ENCODE assay signal across 23 cellular contexts in the genomic region with DNA sequence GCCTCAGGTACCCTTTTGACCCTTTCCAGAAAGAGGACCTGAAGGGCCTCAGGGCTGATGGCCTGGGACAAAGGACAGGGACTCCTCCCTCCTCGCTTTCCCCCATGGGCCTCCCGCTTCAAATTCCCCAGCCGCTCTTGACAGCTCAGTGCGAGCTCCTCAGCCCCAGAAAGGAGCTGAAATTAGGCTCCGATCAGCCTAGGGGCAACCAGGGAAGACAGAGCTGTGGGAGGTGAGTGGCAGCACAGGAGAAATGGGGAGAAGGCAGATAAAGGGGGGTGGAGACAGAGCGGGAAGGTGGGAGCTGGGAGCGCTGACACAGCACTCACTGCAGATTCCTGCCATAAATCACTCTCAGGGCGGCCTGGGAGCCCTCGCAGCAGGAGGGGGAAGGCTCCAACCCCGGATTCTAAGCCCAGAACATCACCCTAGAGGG. TPM values are rescaled to one million over a fixed set of nuclear protein-coding genes. Genes with fewer than 3 reads are reported as not detected.
DNase-seq lines count a peak whose midpoint lies in the region; ATAC-seq and TF ChIP-seq lines count a peak whose summit lies in the region.
"Had no signal": no experiment of that assay in that cellular context is flagged by ENCODE, and none has a peak within 500 bp of the region (broad histone marks: within the 10 kb centered on the region; RNA-seq: fewer than 3 reads in every experiment).

No MANE protein-coding gene starts in this region.

- H3K4me2 ChIP-seq in trophoblast cell (ENCODE audit: low read length), result peak overlapping the region; percentile 30

- H3K14ac ChIP-seq in trophoblast cell (ENCODE audit: low read length), result no peak overlapping the region

- peaks cover 21% of the 10 kb centered on the region for H3K4me1 Mint-ChIP-seq in WTC11
- H3K4me1 Mint-ChIP-seq in naive thymus-derived CD4-positive, alpha-beta T cell, result no peaks in the 10 kb centered on the region
- H3K4me1 Mint-ChIP-seq: activated CD4-positive, alpha-beta T cell treated with anti-CD3 and anti-CD28 coated beads, Interleukin-2, amount 10 ng/mL, durations not matched to agents 7 days and 5 days; activated naive CD8-positive, alpha-beta T cell treated with anti-CD3 and anti-CD28 coated beads for 36 hours; activated T-helper 17 cell treated with anti-CD3 and anti-CD28 coated beads, Interleukin-2, amount 50 U/mL, for 72 hours; CD4-positive, CD25-positive, alpha-beta regulatory T cell; memory B cell; naive thymus-derived CD8-positive, alpha-beta T cell; stimulated activated memory B cell treated with anti-CD40 and anti-IgM and Interleukin-4, amounts not matched to agents 10 μg/mL and 1 μg/mL and 100 μg/mL, for 72 hours had no signal

- TF ChIP-seq EP300 in tibial nerve (IDR thresholded peaks at IDR 0.05), result no peak

- H4K12ac ChIP-seq in trophoblast cell (ENCODE audit: low read depth, low read length), result no peak overlapping the region

- H3K9me3 ChIP-seq in trophoblast cell (ENCODE audit: insufficient read depth, low read depth, low read length), result no peaks in the 10 kb centered on the region
- H3K9me3 ChIP-seq in naive thymus-derived CD4-positive, alpha-beta T cell (ENCODE audit: control insufficient read depth in 2 of 3, low read length in 3 of 3), result no peaks in the 10 kb centered on the region
- no peaks in the 10 kb centered on the region for H3K9me3 ChIP-seq in tibial nerve
- H3K9me3 ChIP-seq: HAP-1, MG63 had no signal

- H3K4me3 ChIP-seq in trophoblast cell (ENCODE audit: low read depth, low read length) (no peak overlapping the region), tibial nerve (no peak overlapping the region)
- no peak overlapping the region for H3K4me3 ChIP-seq in naive thymus-derived CD4-positive, alpha-beta T cell (ENCODE audit: low read length)
- H3K4me3 ChIP-seq: HAP-1, MG63, skin epidermis had no signal

- H2BK120ac ChIP-seq in trophoblast cell (ENCODE audit: insufficient read depth, low read length, poor library complexity), result peak overlapping the region; percentile 27

- H3K4me3 Mint-ChIP-seq in WTC11, result peak overlapping the region; percentile 34; the same call in 1 of the 2 replicates
- no peak overlapping the region for H3K4me3 Mint-ChIP-seq in naive thymus-derived CD4-positive, alpha-beta T cell
- H3K4me3 Mint-ChIP-seq: activated CD4-positive, alpha-beta T cell treated with anti-CD3 and anti-CD28 coated beads, Interleukin-2, amount 10 ng/mL, durations not matched to agents 7 days and 5 days; activated naive CD8-positive, alpha-beta T cell treated with anti-CD3 and anti-CD28 coated beads for 36 hours; activated T-helper 17 cell treated with anti-CD3 and anti-CD28 coated beads, Interleukin-2, amount 50 U/mL, for 72 hours; CD4-positive, CD25-positive, alpha-beta regulatory T cell; memory B cell; naive thymus-derived CD8-positive, alpha-beta T cell; stimulated activated memory B cell treated with anti-CD40 and anti-IgM and Interleukin-4, amounts not matched to agents 10 μg/mL and 1 μg/mL and 100 μg/mL, for 72 hours; T-helper 1 cell treated with Interleukin-12 subunit alpha and Interleukin-12 subunit beta and Interleukin-4 antibody, amounts not matched to agents 30 μg/mL and 1 μg/mL, for 36 hours had no signal

- H2AFZ ChIP-seq in trophoblast cell (ENCODE audit: insufficient read depth, low read length, poor library complexity), result no peak overlapping the region

- DNase-seq in HEK293T (ENCODE audit: extremely low spot score) (peak; percentile 42), WTC11 (ENCODE audit: low spot score) (no peak), iPS-NIHi7 (ENCODE audit: extremely low spot score) (peak; percentile 49), trophoblast cell (no peak), RKO (ENCODE audit: low spot score) (no peak), tibial nerve (ENCODE audit: low spot score in 2 of 2) (no peak), amygdala (lab: John Stamatoyannopoulos, UW) (no peak)
- DNase-seq in naive thymus-derived CD4-positive, alpha-beta T cell, result no peak
- DNase-seq: activated CD4-positive, alpha-beta T cell treated with anti-CD3 and anti-CD28 coated beads, Interleukin-2, amount 10 ng/mL, durations not matched to agents 7 days and 5 days; activated naive CD8-positive, alpha-beta T cell treated with anti-CD3 and anti-CD28 coated beads for 36 hours; CD4-positive, CD25-positive, alpha-beta regulatory T cell; left cardiac atrium; MG63; naive thymus-derived CD8-positive, alpha-beta T cell; NCI-H187; NCI-H446 had no signal

- H3K27ac ChIP-seq in trophoblast cell (ENCODE audit: low read depth, low read length), result peak overlapping the region; percentile 29
- H3K27ac ChIP-seq in naive thymus-derived CD4-positive, alpha-beta T cell (ENCODE audit: low read depth, low read length), result no peak overlapping the region
- no peak overlapping the region for H3K27ac ChIP-seq in tibial nerve
- H3K27ac ChIP-seq: skin epidermis had no signal

- peak; percentile 65 for ATAC-seq in WTC11
- ATAC-seq in naive thymus-derived CD4-positive, alpha-beta T cell, result no peak
- ATAC-seq: activated T-helper 17 cell treated with anti-CD3 and anti-CD28 coated beads, Interleukin-2, amount 50 U/mL, for 72 hours; naive thymus-derived CD8-positive, alpha-beta T cell; stimulated activated memory B cell treated with anti-CD40 and anti-IgM and Interleukin-4, amounts not matched to agents 10 μg/mL and 1 μg/mL and 100 μg/mL, for 72 hours had no signal

- POLR2A ChIA-PET in HEK293T (lab: Yijun Ruan, JAX) (no interaction called here), WTC11 (lab: Charles Lee) (interaction anchor here (0.6 kb wide), 1 partner anchor 826 kb away, joined by 3 read pairs; no protein-coding TSS in a partner anchor)
- POLR2A ChIA-PET in naive thymus-derived CD4-positive, alpha-beta T cell (lab: Charles Lee), result no interaction called here

- TF ChIP-seq CTCF in WTC11 (IDR thresholded peaks at IDR 0.05) (no peak), tibial nerve (IDR thresholded peaks at IDR 0.05) (no peak)

- intact Hi-C loops in naive thymus-derived CD4-positive, alpha-beta T cell (cut with micrococcal nuclease), result no loop called here

- H3K79me2 ChIP-seq in trophoblast cell (ENCODE audit: control insufficient read depth, insufficient read depth, low read length, poor library complexity), result no peaks in the 10 kb centered on the region

- no peak overlapping the region for H2BK12ac ChIP-seq in trophoblast cell (ENCODE audit: low read length)

- H4K91ac ChIP-seq in trophoblast cell (ENCODE audit: low read depth, low read length), result no peak overlapping the region

- no peak overlapping the region for H3K23ac ChIP-seq in trophoblast cell (ENCODE audit: low read length)

- no peak overlapping the region for H3K9ac ChIP-seq in trophoblast cell (ENCODE audit: low read length)

- no peaks in the 10 kb centered on the region for H3K9me3 Mint-ChIP-seq in WTC11
- H3K9me3 Mint-ChIP-seq in naive thymus-derived CD4-positive, alpha-beta T cell, result peaks cover 0 to 3% (median 0%) of the 10 kb centered on the region in 11 donors
- H3K9me3 Mint-ChIP-seq: activated CD4-positive, alpha-beta T cell treated with anti-CD3 and anti-CD28 coated beads, Interleukin-2, amount 10 ng/mL, durations not matched to agents 7 days and 5 days; activated naive CD8-positive, alpha-beta T cell treated with anti-CD3 and anti-CD28 coated beads for 36 hours; activated T-helper 17 cell treated with anti-CD3 and anti-CD28 coated beads, Interleukin-2, amount 50 U/mL, for 72 hours; stimulated activated memory B cell treated with anti-CD40 and anti-IgM and Interleukin-4, amounts not matched to agents 10 μg/mL and 1 μg/mL and 100 μg/mL, for 72 hours; T-helper 1 cell treated with Interleukin-12 subunit alpha and Interleukin-12 subunit beta and Interleukin-4 antibody, amounts not matched to agents 30 μg/mL and 1 μg/mL, for 36 hours had no signal

- H3K27me3 Mint-ChIP-seq in WTC11 (ENCODE audit: low read depth), result peaks cover 9% of the 10 kb centered on the region
- peaks cover 0 to 29% (median 7%) of the 10 kb centered on the region in 5 donors for H3K27me3 Mint-ChIP-seq in naive thymus-derived CD4-positive, alpha-beta T cell
- H3K27me3 Mint-ChIP-seq: activated CD4-positive, alpha-beta T cell treated with anti-CD3 and anti-CD28 coated beads, Interleukin-2, amount 10 ng/mL, durations not matched to agents 7 days and 5 days had no signal

- H3K27me3 ChIP-seq in trophoblast cell (ENCODE audit: insufficient read depth, low read length) (no peaks in the 10 kb centered on the region), tibial nerve (peaks cover 0 to 7% of the 10 kb centered on the region in 2 donors)
- H3K27me3 ChIP-seq in naive thymus-derived CD4-positive, alpha-beta T cell (ENCODE audit: control insufficient read depth in 2 of 2, insufficient read depth in 2 of 2, low read length in 2 of 2), result no peaks in the 10 kb centered on the region
- H3K27me3 ChIP-seq: MG63 had no signal

- WGBS in trophoblast cell (ENCODE audit: extremely low coverage, insufficient coverage, insufficient read length), result no CpG with 5 or more reads among the region's 10 CpGs
- 40 to 42% methylated on average over 10 of the region's 10 CpGs for WGBS in tibial nerve, 2 donors

- H3K4me1 ChIP-seq in trophoblast cell (ENCODE audit: control insufficient read depth in 1 of 2, insufficient read depth in 2 of 2, low read length in 2 of 2), result peaks cover 7 to 17% of the 10 kb centered on the region in 2 experiments
- no peaks in the 10 kb centered on the region for H3K4me1 ChIP-seq in naive thymus-derived CD4-positive, alpha-beta T cell (ENCODE audit: control insufficient read depth in 2 of 2, insufficient read depth in 2 of 2, low read length in 2 of 2)
- H3K4me1 ChIP-seq in tibial nerve, result no peaks in the 10 kb centered on the region
- H3K4me1 ChIP-seq: HAP-1 had no signal

- H3K36me3 ChIP-seq in trophoblast cell (ENCODE audit: control insufficient read depth in 1 of 2, insufficient read depth in 2 of 2, low read length in 2 of 2) (no peaks in the 10 kb centered on the region), tibial nerve (no peaks in the 10 kb centered on the region)
- H3K36me3 ChIP-seq in naive thymus-derived CD4-positive, alpha-beta T cell (ENCODE audit: control insufficient read depth in 2 of 3, insufficient read depth in 3 of 3, low read length in 3 of 3), result no peaks in the 10 kb centered on the region
- H3K36me3 ChIP-seq: HAP-1, MG63 had no signal

- no peak overlapping the region for H2AK5ac ChIP-seq in trophoblast cell (ENCODE audit: low read length)

- CTCF ChIA-PET in HEK293T (lab: Yijun Ruan, JAX) (interaction anchor here (1.2 to 1.5 kb wide), 2 partner anchors 12 to 17 kb away, joined by 5 read pairs; no protein-coding TSS in a partner anchor), WTC11 (lab: Charles Lee) (interaction anchor here (0.9 to 3.6 kb wide), 9 partner anchors 11 to 206 kb away, joined by 3 to 23 read pairs (median 4); no protein-coding TSS in a partner anchor)
- CTCF ChIA-PET in naive thymus-derived CD4-positive, alpha-beta T cell (lab: Charles Lee), result no interaction called here

- H3K27ac Mint-ChIP-seq in WTC11, result no peak overlapping the region
- no peak overlapping the region for H3K27ac Mint-ChIP-seq in naive thymus-derived CD4-positive, alpha-beta T cell
- H3K27ac Mint-ChIP-seq: activated CD4-positive, alpha-beta T cell treated with anti-CD3 and anti-CD28 coated beads, Interleukin-2, amount 10 ng/mL, durations not matched to agents 7 days and 5 days; activated naive CD8-positive, alpha-beta T cell treated with anti-CD3 and anti-CD28 coated beads for 36 hours; activated T-helper 17 cell treated with anti-CD3 and anti-CD28 coated beads, Interleukin-2, amount 50 U/mL, for 72 hours; CD4-positive, CD25-positive, alpha-beta regulatory T cell; memory B cell; naive thymus-derived CD8-positive, alpha-beta T cell; stimulated activated memory B cell treated with anti-CD40 and anti-IgM and Interleukin-4, amounts not matched to agents 10 μg/mL and 1 μg/mL and 100 μg/mL, for 72 hours; T-helper 1 cell treated with Interleukin-12 subunit alpha and Interleukin-12 subunit beta and Interleukin-4 antibody, amounts not matched to agents 30 μg/mL and 1 μg/mL, for 36 hours had no signal

- H3K36me3 Mint-ChIP-seq in WTC11, result no peaks in the 10 kb centered on the region
- no peaks in the 10 kb centered on the region for H3K36me3 Mint-ChIP-seq in naive thymus-derived CD4-positive, alpha-beta T cell
- H3K36me3 Mint-ChIP-seq: activated naive CD8-positive, alpha-beta T cell treated with anti-CD3 and anti-CD28 coated beads for 36 hours; CD4-positive, CD25-positive, alpha-beta regulatory T cell; memory B cell; naive thymus-derived CD8-positive, alpha-beta T cell; stimulated activated memory B cell treated with anti-CD40 and anti-IgM and Interleukin-4, amounts not matched to agents 10 μg/mL and 1 μg/mL and 100 μg/mL, for 72 hours had no signal

- peaks cover 1% of the 10 kb centered on the region for H3K79me1 ChIP-seq in trophoblast cell (ENCODE audit: low read length)

- H2BK5ac ChIP-seq in trophoblast cell (ENCODE audit: low read depth, low read length, poor library complexity), result peak overlapping the region; percentile 23

- no peak overlapping the region for H4K8ac ChIP-seq in trophoblast cell (ENCODE audit: low read depth, low read length)

- TF ChIP-seq POLR2A in tibial nerve (IDR thresholded peaks at IDR 0.05), result no peak

- no peak overlapping the region for H3K4ac ChIP-seq in trophoblast cell (ENCODE audit: low read depth, low read length)

- H3K18ac ChIP-seq in trophoblast cell (ENCODE audit: low read length), result no peak overlapping the region

RNA-seq across cellular contexts. Expression of gene TRIM29, which starts 41.1 kb away (rescaled TPM):
- total RNA-seq in WTC11 (2021) (0.11 to 0.39 TPM (median 0.27 TPM) in 3 replicates), tibial nerve (10 to 100 TPM in 3 of 4 donors, 1 to 10 TPM in 1; 2.4 to 64.9 (median 40.7) TPM)
- 1.1 and 1.3 TPM in 2 replicates for polyA plus RNA-seq in trophoblast cell (2013)
- total RNA-seq in naive thymus-derived CD4-positive, alpha-beta T cell, result not detected
- not detected for polyA plus RNA-seq in naive thymus-derived CD4-positive, alpha-beta T cell
- total RNA-seq: activated CD4-positive, alpha-beta T cell treated with anti-CD3 and anti-CD28 coated beads, Interleukin-2, amount 10 ng/mL, durations not matched to agents 7 days and 5 days; activated naive CD8-positive, alpha-beta T cell treated with anti-CD3 and anti-CD28 coated beads for 36 hours; activated T-helper 17 cell treated with anti-CD3 and anti-CD28 coated beads, Interleukin-2, amount 50 U/mL, for 72 hours; CD4-positive, CD25-positive, alpha-beta regulatory T cell; G401; naive thymus-derived CD8-positive, alpha-beta T cell had no signal
- polyA plus RNA-seq: CD4-positive, CD25-positive, alpha-beta regulatory T cell; naive thymus-derived CD8-positive, alpha-beta T cell had no signal

Comparison
In these comparisons a context has a peak if more than half of its experiments do, and no peak if none do; other contexts are left out.
1. DNase-seq: peak in HEK293T (single experiment) and iPS-NIHi7 (single experiment); none in WTC11 (single experiment), trophoblast cell (0 of 2), naive thymus-derived CD4-positive, alpha-beta T cell (0 of 9), RKO (single experiment), tibial nerve (0 of 2) and amygdala (0 of 56).